9 cellular contexts compared by ENCODE assay signal in the genomic region with DNA sequence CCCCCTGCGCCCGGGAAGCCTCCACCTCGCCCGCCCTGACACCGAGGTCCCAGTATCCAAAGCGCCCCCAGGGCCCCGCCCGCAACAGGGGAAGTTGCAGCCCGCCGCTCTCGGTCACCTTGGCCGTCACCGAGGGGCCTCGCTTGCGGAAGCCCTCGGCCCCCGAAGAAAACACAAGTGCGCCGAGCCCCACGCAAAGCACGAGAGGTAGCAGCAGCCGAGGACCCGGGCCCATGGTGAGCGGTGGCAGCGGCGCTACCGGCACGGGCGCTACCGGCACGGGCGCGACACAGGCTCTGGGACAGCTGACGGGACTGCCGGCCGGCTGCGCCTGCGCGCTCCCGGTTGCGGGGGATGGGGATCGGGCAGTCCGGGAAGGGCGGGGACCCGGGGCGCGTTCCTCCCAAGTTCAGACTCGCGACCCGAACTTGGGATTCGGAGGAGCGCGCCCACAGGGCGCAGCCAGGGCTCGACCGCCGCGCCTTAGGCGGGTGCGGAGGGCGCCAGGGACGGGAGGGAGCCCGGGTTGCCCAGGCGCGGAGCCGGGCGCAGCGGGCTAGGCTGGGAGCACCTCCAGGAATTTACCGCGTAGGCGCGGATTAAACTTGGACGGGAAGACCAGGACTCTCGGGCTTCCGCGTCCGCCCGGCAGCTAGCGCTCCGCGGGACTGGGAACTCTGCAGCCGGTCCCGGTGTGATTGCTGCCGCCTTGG. TPM values are rescaled to one million over a fixed set of nuclear protein-coding genes. Genes with fewer than 3 reads are reported as not detected.
DNase-seq lines count a peak whose midpoint lies in the region; ATAC-seq and TF ChIP-seq lines count a peak whose summit lies in the region.
"Had no signal": no experiment of that assay in that cellular context is flagged by ENCODE, and none has a peak within 500 bp of the region (broad histone marks: within the 10 kb centered on the region; RNA-seq: fewer than 3 reads in every experiment).

A gene (minus strand): TSS at position 335 of the 713 bp plus-strand sequence. CDS start 100 bp downstream, at position 235.

- peak within 1 kb of the TSS; percentile 80 for H3K4me3 Mint-ChIP-seq in osteocyte (ENCODE audit: unreplicated experiment)

- H3K9me3 Mint-ChIP-seq in osteocyte (ENCODE audit: unreplicated experiment) = no peaks in the 10 kb centered on the region

- intact Hi-C loops in heart left ventricle (cut with DNase I) = loop anchor here in 3 of 10 donors (5.0 to 10.0 kb wide), 5 partner anchors 51 to 262 kb away; a partner anchor contains a TSS

- DNase-seq in AG09309 (ENCODE audit: low read depth) (peak; percentile 35), GM12865 (ENCODE audit: low read depth) (peak; percentile 32), NCI-H460 (ENCODE audit: extremely low read depth, low read depth) (peak; percentile 71), anterior cingulate cortex (lab: John Stamatoyannopoulos, UW) (peak in 50 of 58 donors; percentile 7 to 69 (median 44)), heart left ventricle (peak; percentile 91 to 94 (median 93)), osteocyte (ENCODE audit: extremely low spot score, unreplicated experiment) (peak; percentile 93)

- H3K4me3 ChIP-seq in AG09309 (ENCODE audit: control insufficient read depth, low read depth, low read length) = peak within 1 kb of the TSS; percentile 86
- peak within 1 kb of the TSS; percentile 66 for H3K4me3 ChIP-seq in GM12865 (ENCODE audit: low read depth, low read length)
- H3K4me3 ChIP-seq in heart left ventricle = peak within 1 kb of the TSS; percentile 68 to 96 (median 83)

- peak within 1 kb of the TSS; percentile 91 to 98 (median 95) for H3K27ac ChIP-seq in heart left ventricle

- peaks cover 0 to 17% (median 0%) of the 10 kb centered on the region in 9 donors for H3K27me3 ChIP-seq in heart left ventricle

- H3K9me3 ChIP-seq in heart left ventricle = no peaks in the 10 kb centered on the region

- H3K27ac Mint-ChIP-seq in osteocyte (ENCODE audit: unreplicated experiment) = peak within 1 kb of the TSS; percentile 53

- 0 to 1% (median 1%) methylated on average over 13 to 84 of the region's 84 CpGs for WGBS in heart left ventricle, 4 donors

- H3K36me3 ChIP-seq in heart left ventricle = no peaks in the 10 kb centered on the region

- TF ChIP-seq POLR2A in heart left ventricle (IDR thresholded peaks at IDR 0.05) = peak in 1 of 2 donors; percentile 91

- peaks cover 13% of the 10 kb centered on the region for H3K4me1 Mint-ChIP-seq in osteocyte (ENCODE audit: unreplicated experiment)

- ATAC-seq in HG02763 (IDR thresholded peaks at IDR 0.05; ENCODE audit: unreplicated experiment) (peak; percentile 48), heart left ventricle (peak; percentile 92 to 97 (median 96)), HG03095 (IDR thresholded peaks at IDR 0.05; ENCODE audit: unreplicated experiment) (no peak)

- TF ChIP-seq CTCF in AG09309 (IDR thresholded peaks at IDR 0.05; ENCODE audit: control insufficient read depth, insufficient read depth, low read depth, low read length, missing control alignments) (no peak), GM12865 (IDR thresholded peaks at IDR 0.05; ENCODE audit: insufficient read depth, low read depth, low read length, missing control alignments) (no peak), heart left ventricle (IDR thresholded peaks at IDR 0.05) (peak in 1 of 12 donors; percentile 10), osteocyte (IDR thresholded peaks at IDR 0.05) (no peak)

- peaks cover 0 to 51% (median 28%) of the 10 kb centered on the region in 12 donors for H3K4me1 ChIP-seq in heart left ventricle

- H3K27me3 Mint-ChIP-seq in osteocyte (ENCODE audit: unreplicated experiment) = peaks cover 4% of the 10 kb centered on the region

- H3K36me3 Mint-ChIP-seq in osteocyte (ENCODE audit: unreplicated experiment) = no peaks in the 10 kb centered on the region

RNA-seq across cellular contexts. Expression of the gene that starts here (rescaled TPM):
- total RNA-seq in NCI-H460 (2014; rRNA removed; shearing (Covaris generic)) = 9.1 and 10.9 TPM in 2 replicates
- polyA plus RNA-seq in NCI-H460 (2014; cell fraction: nucleus; rRNA removed) = 11.0 and 15.6 TPM in 2 replicates
- total RNA-seq in heart left ventricle (10 to 100 TPM; 37.9 to 50.8 (median 43.1) TPM), osteocyte (44.6 and 51.8 TPM in 2 replicates)
- polyA plus RNA-seq in heart left ventricle = 10 to 100 TPM; 32.7 to 61.0 TPM
- total RNA-seq: T-helper 2 cell treated with Interferon-gamma antibody and Interleukin-4, amounts not matched to agents 100 ng/mL and 5 ng/mL, for 36 hours had no signal

Comparison
In these comparisons a context has a peak if more than half of its experiments do, and no peak if none do; other contexts are left out.
1. DNase-seq: peak in every context shown above with its lines; median percentile 93 in heart left ventricle; 93 in osteocyte; 71 in NCI-H460; 44 in anterior cingulate cortex; 35 in AG09309; 32 in GM12865.